1 cellular context compared by ENCODE assay signal in genomic region chr22:20957118-20957690, GRCh38.
A peak's percentile ranks its signal among the peaks of the same experiment; 100 is the strongest.
TF ChIP-seq lines count a peak whose summit lies in the region.

No MANE protein-coding gene starts in this region.

TF ChIP-seq in HepG2, 621 proteins besides CTCF, POLR2A, EP300 and RAD21 (continued from another document and continues in another):
- TF ChIP-seq ARID4A (CRISPR knock-in tag; IDR thresholded peaks at IDR 0.05; ENCODE audit: borderline replicate concordance) (peak; percentile 47), PRMT3 (CRISPR knock-in tag; IDR thresholded peaks at IDR 0.05; ENCODE audit: borderline replicate concordance, low read depth) (no peak), GPBP1L1 (CRISPR knock-in tag; IDR thresholded peaks at IDR 0.05) (no peak), ZFX (CRISPR knock-in tag; IDR thresholded peaks at IDR 0.05; ENCODE audit: low read depth) (peak; percentile 76), TIGD3 (CRISPR knock-in tag; IDR thresholded peaks at IDR 0.05; ENCODE audit: borderline replicate concordance) (0 out of 2 replicates have a peak, but pooled peaks have one; percentile 49), TRAFD1 (CRISPR knock-in tag; IDR thresholded peaks at IDR 0.05; ENCODE audit: borderline replicate concordance) (0 out of 2 replicates have a peak, but pooled peaks have one; percentile 52), ZNF564 (CRISPR knock-in tag; IDR thresholded peaks at IDR 0.05) (no peak), ZNF792 (CRISPR knock-in tag; IDR thresholded peaks at IDR 0.05) (no peak), ZNF770 (CRISPR knock-in tag; IDR thresholded peaks at IDR 0.05) (no peak), SP4 (CRISPR knock-in tag; IDR thresholded peaks at IDR 0.05) (no peak), KLF15 (CRISPR knock-in tag; IDR thresholded peaks at IDR 0.05; ENCODE audit: borderline replicate concordance) (no peak), ELF3 (CRISPR knock-in tag; IDR thresholded peaks at IDR 0.05) (peak; percentile 13; the same call in 1 of the 2 replicates), THAP8 (CRISPR knock-in tag; IDR thresholded peaks at IDR 0.05; ENCODE audit: borderline replicate concordance) (no peak), NFYB (CRISPR knock-in tag; IDR thresholded peaks at IDR 0.05) (no peak), FOXM1 (CRISPR knock-in tag; IDR thresholded peaks at IDR 0.05) (no peak), RBM22 (optimal IDR thresholded peaks at IDR 0.05; ENCODE audit: low read length) (no peak), IRF1 (CRISPR knock-in tag; IDR thresholded peaks at IDR 0.05; ENCODE audit: low read depth) (no peak), NFIB (CRISPR knock-in tag; IDR thresholded peaks at IDR 0.05; ENCODE audit: borderline replicate concordance) (no peak), MTF1 (CRISPR knock-in tag; IDR thresholded peaks at IDR 0.05) (no peak), AHR (CRISPR knock-in tag; IDR thresholded peaks at IDR 0.05) (no peak; the same call in 1 of the 2 replicates), BATF2 (CRISPR knock-in tag; IDR thresholded peaks at IDR 0.05) (no peak), ZNF577 (CRISPR knock-in tag; IDR thresholded peaks at IDR 0.05; ENCODE audit: borderline replicate concordance, low read depth) (no peak), ARID3A (IDR thresholded peaks at IDR 0.05; ENCODE audit: low read depth, low read length) (no peak), U2AF1 (optimal IDR thresholded peaks at IDR 0.05; ENCODE audit: low read depth, low read length) (no peak), FOXA3 (CRISPR knock-in tag; IDR thresholded peaks at IDR 0.05) (no peak), NFE2L1 (CRISPR knock-in tag; IDR thresholded peaks at IDR 0.05; ENCODE audit: borderline replicate concordance) (no peak), ZNF24 (IDR thresholded peaks at IDR 0.05) (no peak), NFAT5 (CRISPR knock-in tag; IDR thresholded peaks at IDR 0.05) (no peak), ZNF572 (CRISPR knock-in tag; IDR thresholded peaks at IDR 0.05) (no peak), KDM3A (CRISPR knock-in tag; IDR thresholded peaks at IDR 0.05; ENCODE audit: low read depth) (0 out of 2 replicates have a peak, but pooled peaks have one; percentile 21)
